Comparison of ENCODE assay signal across 8 cellular contexts in genomic region chr16:30534368-30535105, GRCh38. TPM values are rescaled to one million over a fixed set of nuclear protein-coding genes. Genes with fewer than 3 reads are reported as not detected.
A peak's percentile ranks its signal among the peaks of the same experiment; 100 is the strongest.
DNase-seq lines count a peak whose midpoint lies in the region; ATAC-seq lines count a peak whose summit lies in the region.

ZNF747 (minus strand) TSS chr16:30534858; CDS start chr16:30534679, 179 bp downstream.

- H4K91ac ChIP-seq in mesenchymal stem cell (ENCODE audit: low read length) = peak within 1 kb of the TSS; percentile 97

- H3K14ac ChIP-seq in mesenchymal stem cell (ENCODE audit: low read length in 2 of 2) = no peak within 1 kb of the TSS

- H4K20me1 ChIP-seq in BLaER1 = no peaks in the 10 kb centered on the region

- H2BK120ac ChIP-seq in mesenchymal stem cell (ENCODE audit: low read depth, low read length) = peak within 1 kb of the TSS; percentile 87

- no peak within 1 kb of the TSS for H3K23ac ChIP-seq in mesenchymal stem cell (ENCODE audit: low read length in 2 of 2)

- H3K4ac ChIP-seq in mesenchymal stem cell (ENCODE audit: low read depth in 1 of 2, low read length in 2 of 2) = peak within 1 kb of the TSS; percentile 90 to 95

- H4K8ac ChIP-seq in mesenchymal stem cell (ENCODE audit: low read length) = peak within 1 kb of the TSS; percentile 100

- peak within 1 kb of the TSS; percentile 91 for H3K4me2 ChIP-seq in BLaER1
- H3K4me2 ChIP-seq in mesenchymal stem cell (ENCODE audit: low read length, poor library complexity, severe bottlenecking) = peak within 1 kb of the TSS; percentile 61

- H3K9me3 ChIP-seq in BLaER1 (no peaks in the 10 kb centered on the region), mesenchymal stem cell (ENCODE audit: control insufficient read depth, low read length) (no peaks in the 10 kb centered on the region)

- H3K18ac ChIP-seq in mesenchymal stem cell (ENCODE audit: low read depth in 1 of 2, low read length in 2 of 2) = peak within 1 kb of the TSS; percentile 89 to 98

- peaks cover 28% of the 10 kb centered on the region for H3K36me3 ChIP-seq in BLaER1
- H3K36me3 ChIP-seq in mesenchymal stem cell (ENCODE audit: control insufficient read depth in 1 of 2, insufficient read depth in 2 of 2, low read depth in 1 of 2, low read length in 2 of 2) = peaks cover 12 to 25% of the 10 kb centered on the region in 2 experiments

- H2BK15ac ChIP-seq in mesenchymal stem cell (ENCODE audit: low read depth, poor library complexity, severe bottlenecking) = peak within 1 kb of the TSS; percentile 80

- H2BK12ac ChIP-seq in mesenchymal stem cell (ENCODE audit: low read length in 2 of 2) = peak within 1 kb of the TSS; percentile 18 to 24

- peak within 1 kb of the TSS; percentile 79 for H2AFZ ChIP-seq in mesenchymal stem cell (ENCODE audit: low read depth, low read length)

- peak; percentile 64 for ATAC-seq in GM19328 (IDR thresholded peaks at IDR 0.05; ENCODE audit: unreplicated experiment)

- peak within 1 kb of the TSS; percentile 66 for H2BK5ac ChIP-seq in mesenchymal stem cell (ENCODE audit: low read depth, low read length, poor library complexity, severe bottlenecking)

- peak; percentile 73 for DNase-seq in HT1080 (ENCODE audit: low read depth)
- DNase-seq in NOMO-1 (lab: John Stamatoyannopoulos, UW; ENCODE audit: unreplicated experiment in 2 of 2) = peak; percentile 76 to 85
- DNase-seq in activated CD8-positive, alpha-beta memory T cell treated with anti-CD3 and anti-CD28 coated beads for 4 hours (ENCODE audit: low read depth in 2 of 2) = peak; percentile 84 to 86
- peak; percentile 85 for DNase-seq in effector CD8-positive, alpha-beta T cell (lab: John Stamatoyannopoulos, UW)
- peak; percentile 66 for DNase-seq in mesenchymal stem cell
- peak; percentile 75 for DNase-seq in stimulated activated CD8-positive, alpha-beta memory T cell treated with anti-CD3 and anti-CD28 coated beads, Interleukin-12 subunit alpha, Interleukin-12 subunit beta, amount 100 ng/mL, for 24 hours (ENCODE audit: extremely low read depth)

- H3K27ac ChIP-seq in BLaER1 (peak within 1 kb of the TSS; percentile 97), mesenchymal stem cell (ENCODE audit: low read length, poor library complexity, severe bottlenecking) (peak within 1 kb of the TSS; percentile 54)

- H3K9ac ChIP-seq in BLaER1 (peak within 1 kb of the TSS; percentile 93), mesenchymal stem cell (ENCODE audit: low read length) (peak within 1 kb of the TSS; percentile 97)

- no peaks in the 10 kb centered on the region for H3K27me3 ChIP-seq in BLaER1
- no peaks in the 10 kb centered on the region for H3K27me3 ChIP-seq in mesenchymal stem cell (ENCODE audit: control insufficient read depth in 1 of 2, insufficient read depth in 1 of 2, low read length in 2 of 2)

- H3K4me1 ChIP-seq in BLaER1 (peaks cover 30% of the 10 kb centered on the region), mesenchymal stem cell (ENCODE audit: control insufficient read depth, insufficient read depth, low read depth, low read length) (peaks cover 18% of the 10 kb centered on the region)

- H2AK5ac ChIP-seq in mesenchymal stem cell (ENCODE audit: low read length, severe bottlenecking) = peak within 1 kb of the TSS; percentile 70

- WGBS in mesenchymal stem cell = 5% methylated on average over 70 of the region's 70 CpGs

- H3K79me1 ChIP-seq in mesenchymal stem cell (replicated peaks; ENCODE audit: low read length, poor library complexity, severe bottlenecking) = peaks cover 18% of the 10 kb centered on the region

- H3K4me3 ChIP-seq in BLaER1 = peak within 1 kb of the TSS; percentile 84
- peak within 1 kb of the TSS; percentile 55 to 89 for H3K4me3 ChIP-seq in mesenchymal stem cell (ENCODE audit: insufficient read depth in 1 of 2, low read depth in 1 of 2, low read length in 2 of 2)

RNA-seq across cellular contexts. Expression of gene ZNF747, which starts in this region (rescaled TPM):
- 7.3 and 9.5 TPM in 2 replicates for total RNA-seq in HT1080 (2014; rRNA removed; shearing (Covaris generic))
- 6.2 and 7.8 TPM in 2 replicates for polyA plus RNA-seq in HT1080 (2015; cell fraction: cytosol; rRNA removed)
- 7.6 and 9.6 TPM in 2 replicates for polyA plus RNA-seq in HT1080 (2015; cell fraction: nucleus; rRNA removed)
- 2.6 TPM for polyA plus RNA-seq in mesenchymal stem cell (2013, experiment 1 of 2)
- polyA plus RNA-seq in mesenchymal stem cell (2013, experiment 2 of 2) = 3.0 TPM

Comparison
In these comparisons a context has a peak if more than half of its experiments do, and no peak if none do; other contexts are left out.
1. Peak in every context shown above with its lines: DNase-seq, ATAC-seq, H3K4me3 ChIP-seq and H3K27ac ChIP-seq.